In the genomic region with DNA sequence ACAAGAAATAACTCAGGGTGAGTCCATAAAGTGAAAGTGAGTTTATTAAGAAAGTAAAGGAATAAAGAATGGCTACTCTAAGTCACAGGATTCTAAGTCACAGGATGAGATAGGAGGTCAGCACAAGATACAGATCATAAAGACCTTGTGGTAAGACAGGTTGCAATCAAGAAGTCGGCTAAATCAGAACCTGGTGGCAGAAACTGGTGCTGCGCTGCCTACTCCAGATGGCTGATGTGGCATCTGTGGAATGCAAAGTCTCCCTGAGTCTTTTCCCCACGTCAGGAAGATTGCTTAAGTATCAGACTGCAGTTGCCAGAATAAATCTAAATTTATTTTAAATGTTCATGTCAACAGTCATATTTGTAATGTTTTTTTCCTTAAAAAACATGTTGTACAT, we compare ENCODE assay signal across 12 cellular contexts. TPM values are rescaled to one million over a fixed set of nuclear protein-coding genes. Genes with fewer than 3 reads are reported as not detected.
DNase-seq lines count a peak whose midpoint lies in the region; ATAC-seq and TF ChIP-seq lines count a peak whose summit lies in the region.
"Had no signal": no experiment of that assay in that cellular context is flagged by ENCODE, and none has a peak within 500 bp of the region (broad histone marks: within the 10 kb centered on the region; RNA-seq: fewer than 3 reads in every experiment).

No MANE protein-coding gene starts in this region.

- H3K79me2 ChIP-seq in GM23248 (ENCODE audit: insufficient read depth) (no peaks in the 10 kb centered on the region), Karpas-422 (ENCODE audit: low read length) (no peaks in the 10 kb centered on the region)

- no peaks in the 10 kb centered on the region for H4K20me1 ChIP-seq in GM23248 (ENCODE audit: insufficient read depth)
- H4K20me1 ChIP-seq in Karpas-422 (ENCODE audit: insufficient read depth, low read depth, low read length): no peaks in the 10 kb centered on the region

- H3K27ac ChIP-seq in GM23248 (peak overlapping the region; percentile 57), RWPE2 (ENCODE audit: poor library complexity, severe bottlenecking) (no peak overlapping the region), Karpas-422 (ENCODE audit: low read length) (no peak overlapping the region)
- H3K27ac ChIP-seq: HL-60 had no signal

- H2AFZ ChIP-seq in GM23248: peak overlapping the region; percentile 48; the same call in 1 of the 2 replicates
- H2AFZ ChIP-seq in Karpas-422 (ENCODE audit: low read length): no peak overlapping the region

- peaks cover 28% of the 10 kb centered on the region for H3K4me1 ChIP-seq in GM23248 (ENCODE audit: insufficient read depth)
- H3K4me1 ChIP-seq in RWPE2 (ENCODE audit: insufficient read depth, poor library complexity, severe bottlenecking): peaks cover 22% of the 10 kb centered on the region
- 0 out of 2 replicates have a peak, but pooled peaks cover 3% of the 10 kb centered on the region for H3K4me1 ChIP-seq in Karpas-422 (ENCODE audit: low read length)

- in situ Hi-C loops in GM23248 (cut with MboI): loop anchor here (5.0 kb wide), 1 partner anchor 48 kb away; no protein-coding TSS in a partner anchor

- H3K9ac ChIP-seq in GM23248: peak overlapping the region; percentile 44; the same call in 1 of the 2 replicates
- H3K9ac ChIP-seq in Karpas-422 (ENCODE audit: low read length): no peak overlapping the region

- H3F3A ChIP-seq in GM23248 (ENCODE audit: insufficient read depth): peaks cover 33% of the 10 kb centered on the region

- TF ChIP-seq CTCF in RWPE2 (IDR thresholded peaks at IDR 0.05; ENCODE audit: poor library complexity, severe bottlenecking): peak; percentile 34

- ATAC-seq in RWPE2 (ENCODE audit: low read depth) (peak; percentile 42), HG03432 (IDR thresholded peaks at IDR 0.05; ENCODE audit: unreplicated experiment) (no peak)

- H3K9me3 ChIP-seq in GM23248 (ENCODE audit: low read depth) (no peaks in the 10 kb centered on the region), RWPE2 (ENCODE audit: severe bottlenecking) (no peaks in the 10 kb centered on the region), Karpas-422 (ENCODE audit: low read length) (no peaks in the 10 kb centered on the region)

- 30 to 35% methylated on average over 3 of the region's 3 CpGs for WGBS in GM23248 (ENCODE audit: low coverage in 1 of 2, low lambda C conversion rate in 2 of 2, missing lambda C conversion rate in 2 of 2), 2 experiments

- H3K36me3 ChIP-seq in GM23248 (ENCODE audit: low read depth) (no peaks in the 10 kb centered on the region), RWPE2 (ENCODE audit: low read depth) (no peaks in the 10 kb centered on the region), Karpas-422 (ENCODE audit: insufficient read depth, low read length) (no peaks in the 10 kb centered on the region)

- no peaks in the 10 kb centered on the region for H3K9me2 ChIP-seq in GM23248 (ENCODE audit: insufficient read depth)
- H3K9me2 ChIP-seq in Karpas-422 (replicated peaks; ENCODE audit: insufficient read depth, low read length): no peaks in the 10 kb centered on the region

- H3K27me3 ChIP-seq in GM23248 (replicated peaks; ENCODE audit: insufficient read depth): no peaks in the 10 kb centered on the region
- no peaks in the 10 kb centered on the region for H3K27me3 ChIP-seq in RWPE2 (ENCODE audit: insufficient read depth, poor library complexity, severe bottlenecking)
- H3K27me3 ChIP-seq in Karpas-422 (ENCODE audit: low read length): no peaks in the 10 kb centered on the region

- H3K4me3 ChIP-seq in GM23248 (no peak overlapping the region), RWPE2 (ENCODE audit: severe bottlenecking) (no peak overlapping the region), Karpas-422 (ENCODE audit: low read length) (no peak overlapping the region)

- H3K4me2 ChIP-seq in GM23248 (ENCODE audit: unreplicated experiment): peak overlapping the region; percentile 62
- H3K4me2 ChIP-seq in Karpas-422 (ENCODE audit: low read depth, low read length, poor library complexity, severe bottlenecking): no peak overlapping the region

- DNase-seq in GM23248: peak; percentile 90
- no peak for DNase-seq in RWPE2 (ENCODE audit: low spot score)
- DNase-seq in fibroblast of gingiva (ENCODE audit: low read depth): peak; percentile 89
- peak; percentile 43 for DNase-seq in stromal cell of bone marrow (ENCODE audit: low read depth)
- DNase-seq in NCI-H2171 treated with DMSO at 0.1 percent for 48 hours (lab: John Stamatoyannopoulos, UW): no peak
- no peak for DNase-seq in Karpas-422
- DNase-seq in midbrain (lab: John Stamatoyannopoulos, UW): no peak
- DNase-seq: dermis blood vessel endothelial cell, NCI-H2171, small intestine had no signal

RNA-seq across cellular contexts. Expression of a gene that starts 10.7 kb away (rescaled TPM):
- 9.9 and 11.1 TPM in 2 replicates for total RNA-seq in GM23248 (2014; rRNA removed; shearing (Covaris generic))
- 5.2 and 5.7 TPM in 2 replicates for polyA plus RNA-seq in GM23248 (2016; fragmentation: Nextera tagmentation; extraction: Ambion mirVana)
- total RNA-seq in Karpas-422 (2014; rRNA removed; shearing (Covaris generic); ENCODE audit: low replicate concordance): not detected in 2 replicates

RNA-seq across cellular contexts. Expression of a gene that starts 19.8 kb away (rescaled TPM):
- 24.5 and 47.3 TPM in 2 replicates for total RNA-seq in GM23248 (2014; rRNA removed; shearing (Covaris generic))
- polyA plus RNA-seq in GM23248 (2016; fragmentation: Nextera tagmentation; extraction: Ambion mirVana): 20.8 and 23.6 TPM in 2 replicates
- not detected in 2 replicates for total RNA-seq in Karpas-422 (2014; rRNA removed; shearing (Covaris generic); ENCODE audit: low replicate concordance)
- total RNA-seq: dermis blood vessel endothelial cell had no signal

Comparison
In these comparisons a context has a peak if more than half of its experiments do, and no peak if none do; other contexts are left out.
1. DNase-seq: peak in GM23248 (single experiment), fibroblast of gingiva (single experiment) and stromal cell of bone marrow (single experiment); none in RWPE2 (single experiment), NCI-H2171 treated with DMSO at 0.1 percent for 48 hours (single experiment), Karpas-422 (single experiment) and midbrain (single experiment).
2. RNA of a gene that starts 10.7 kb away (total RNA-seq): 9.9 to 11.1 TPM in GM23248; not detected in Karpas-422; every median in the first group is over 10 times any median in the second.
3. RNA of a gene that starts 19.8 kb away (total RNA-seq): 24.5 to 47.3 TPM in GM23248; not detected in Karpas-422; every median in the first group is over 10 times any median in the second.